25 cellular contexts compared by ENCODE assay signal in genomic region chr10:112996462-112996861, GRCh38.
"Had no signal": no experiment of that assay in that cellular context is flagged by ENCODE, and none has a peak within 500 bp of the region (broad histone marks: within the 10 kb centered on the region; RNA-seq: fewer than 3 reads in every experiment).

No MANE protein-coding gene starts in this region.

- ATAC-seq: activated CD8-positive, alpha-beta T cell treated with anti-CD3 and anti-CD28 coated beads, Interleukin-2, amount 10 ng/mL, durations not matched to agents 7 days and 5 days; effector memory CD8-positive, alpha-beta T cell; gastrocnemius medialis; stimulated activated naive CD8-positive, alpha-beta T cell treated with anti-CD3 and anti-CD28 coated beads, Interleukin-15, Interleukin-2, amounts not matched to agents 100 U/mL and 50 U/mL, for 24 hours had no signal

- H3K9me3 ChIP-seq: adrenal gland, ascending aorta, esophagus muscularis mucosa, gastrocnemius medialis, neutrophil, ovary, prostate gland, spleen, thyroid gland had no signal

- H3K27ac ChIP-seq: adrenal gland, ascending aorta, brain microvascular endothelial cell, esophagus muscularis mucosa, gastrocnemius medialis, neutrophil, ovary, prostate gland, spleen, thyroid gland, WERI-Rb-1 had no signal

- DNase-seq: activated CD4-positive, alpha-beta T cell treated with anti-CD3 and anti-CD28 coated beads for 1 hour; activated CD4-positive, alpha-beta T cell treated with anti-CD3 and anti-CD28 coated beads, Interleukin-2, amount 50 U/mL, for 1 hour; activated CD8-positive, alpha-beta T cell treated with anti-CD3 and anti-CD28 coated beads, Interleukin-2, amount 10 ng/mL, durations not matched to agents 7 days and 5 days; activated naive CD4-positive, alpha-beta T cell; adrenal gland; brain microvascular endothelial cell; caudate nucleus; effector memory CD8-positive, alpha-beta T cell; gastrocnemius medialis; head of caudate nucleus; hypothalamus; midbrain; ovary; spleen; stimulated activated CD4-positive, alpha-beta T cell treated with anti-CD3 and anti-CD28 coated beads, Interleukin-4, amount 100 ng/mL, for 1 hour; stimulated activated naive CD8-positive, alpha-beta T cell treated with anti-CD3 and anti-CD28 coated beads, Interleukin-15, Interleukin-2, amounts not matched to agents 100 U/mL and 50 U/mL, for 24 hours; substantia nigra; thyroid gland; WERI-Rb-1 had no signal

- H3K36me3 ChIP-seq: adrenal gland, brain microvascular endothelial cell, esophagus muscularis mucosa, gastrocnemius medialis, neutrophil, ovary, prostate gland, thyroid gland, WERI-Rb-1 had no signal

- H3K4me3 ChIP-seq: adrenal gland, ascending aorta, esophagus muscularis mucosa, gastrocnemius medialis, ovary, prostate gland, spleen, thyroid gland had no signal

- H3K27me3 ChIP-seq: adrenal gland, ascending aorta, brain microvascular endothelial cell, esophagus muscularis mucosa, gastrocnemius medialis, neutrophil, ovary, thyroid gland had no signal

- FAIRE-seq: colon, TTC549 had no signal
